In genomic region chr5:135024956-135025729, GRCh38 we compare ENCODE assay signal across 18 cellular contexts. TPM values are rescaled to one million over a fixed set of nuclear protein-coding genes. Genes with fewer than 3 reads are reported as not detected.
A peak's percentile ranks its signal among the peaks of the same experiment; 100 is the strongest.
DNase-seq lines count a peak whose midpoint lies in the region; ATAC-seq and TF ChIP-seq lines count a peak whose summit lies in the region.
"Had no signal": no experiment of that assay in that cellular context is flagged by ENCODE, and none has a peak within 500 bp of the region (broad histone marks: within the 10 kb centered on the region; RNA-seq: fewer than 3 reads in every experiment).

No MANE protein-coding gene starts in this region.

- peak; percentile 17 for TF ChIP-seq CTCF in epithelial cell of esophagus (IDR thresholded peaks at IDR 0.05; ENCODE audit: insufficient read depth, low read depth, low read length, missing control alignments)

- no peak overlapping the region for H3K27ac ChIP-seq in CD8-positive, alpha-beta memory T cell (ENCODE audit: low read depth, low read length)
- H3K27ac ChIP-seq: BLaER1, heart left ventricle had no signal

- H3K4me1 ChIP-seq in CD8-positive, alpha-beta memory T cell (ENCODE audit: insufficient read depth, low read length), result no peaks in the 10 kb centered on the region
- H3K4me1 ChIP-seq: BLaER1 had no signal

- H3K4me1 Mint-ChIP-seq in CD8-positive, alpha-beta memory T cell, result peaks cover 5 to 17% (median 6%) of the 10 kb centered on the region in 3 donors

- no peak for ATAC-seq in HG02970 (IDR thresholded peaks at IDR 0.05; ENCODE audit: low FRiP score, unreplicated experiment)
- ATAC-seq: heart left ventricle; left colon; stimulated activated naive CD8-positive, alpha-beta T cell treated with anti-CD3 and anti-CD28 coated beads, Interleukin-15, amount 100 ng/mL, for 72 hours had no signal

- POLR2A ChIA-PET in CD8-positive, alpha-beta memory T cell (lab: Charles Lee), result no interaction called here

- H3K27me3 Mint-ChIP-seq in CD8-positive, alpha-beta memory T cell, result peaks cover 24 to 43% of the 10 kb centered on the region in 2 donors

- H3K36me3 ChIP-seq in MG63, result peaks cover 88% of the 10 kb centered on the region
- H3K36me3 ChIP-seq in CD8-positive, alpha-beta memory T cell (ENCODE audit: insufficient read depth, low read length), result no peaks in the 10 kb centered on the region
- H3K36me3 ChIP-seq: BLaER1, heart left ventricle had no signal

- H3K4me3 ChIP-seq in MG63 (no peak overlapping the region), epithelial cell of esophagus (ENCODE audit: low read length) (no peak overlapping the region)
- no peak overlapping the region for H3K4me3 ChIP-seq in CD8-positive, alpha-beta memory T cell (ENCODE audit: low read length)
- H3K4me3 ChIP-seq: BLaER1, heart left ventricle had no signal

- no peaks in the 10 kb centered on the region for H3K27me3 ChIP-seq in MG63
- peaks cover 2% of the 10 kb centered on the region for H3K27me3 ChIP-seq in CD8-positive, alpha-beta memory T cell (ENCODE audit: insufficient read depth, low read length, poor library complexity, severe bottlenecking)

- CTCF ChIA-PET in CD8-positive, alpha-beta memory T cell (lab: Charles Lee), result no interaction called here

- peaks cover 0 to 3% (median 0%) of the 10 kb centered on the region in 3 donors for H3K36me3 Mint-ChIP-seq in CD8-positive, alpha-beta memory T cell

- H3K9me3 ChIP-seq in MG63, result no peaks in the 10 kb centered on the region; the same call in 1 of the 2 replicates
- H3K9me3 ChIP-seq in CD8-positive, alpha-beta memory T cell (ENCODE audit: low read length), result no peaks in the 10 kb centered on the region
- H3K9me3 ChIP-seq: heart left ventricle had no signal

- no peak overlapping the region for H3K4me3 Mint-ChIP-seq in CD8-positive, alpha-beta memory T cell
- H3K4me3 Mint-ChIP-seq: stimulated activated naive CD8-positive, alpha-beta T cell treated with anti-CD3 and anti-CD28 coated beads, Interleukin-15, amount 100 ng/mL, for 72 hours had no signal

- H3K27ac Mint-ChIP-seq in CD8-positive, alpha-beta memory T cell, result no peak overlapping the region
- H3K27ac Mint-ChIP-seq: stimulated activated naive CD8-positive, alpha-beta T cell treated with anti-CD3 and anti-CD28 coated beads, Interleukin-15, amount 100 ng/mL, for 72 hours had no signal

- DNase-seq in ELF-1 (ENCODE audit: low read depth, low spot score) (peak; percentile 11), MG63 (peak; percentile 59), epithelial cell of esophagus (ENCODE audit: low read depth) (peak; percentile 97), renal cortical epithelial cell (ENCODE audit: low read depth) (peak; percentile 32), NCI-H2029 (lab: John Stamatoyannopoulos, UW) (no peak)
- no peak for DNase-seq in CD8-positive, alpha-beta memory T cell
- DNase-seq: activated effector memory CD4-positive, alpha-beta T cell treated with Interleukin-2 at 50 U/mL for 16 hours; dermis blood vessel endothelial cell; DMS79; NCI-H187; stimulated activated CD4-positive, alpha-beta T cell treated with anti-CD3 and anti-CD28 coated beads, Interleukin-12 subunit alpha, Interleukin-12 subunit beta, amount 100 ng/mL, for 4 hours; stimulated activated naive CD8-positive, alpha-beta T cell treated with anti-CD3 and anti-CD28 coated beads, Interleukin-15, amount 100 ng/mL, for 72 hours; T-helper 1 cell had no signal

- H3K9me3 Mint-ChIP-seq in CD8-positive, alpha-beta memory T cell, result peaks cover 0 to 3% (median 0%) of the 10 kb centered on the region in 5 donors
- H3K9me3 Mint-ChIP-seq: stimulated activated naive CD8-positive, alpha-beta T cell treated with anti-CD3 and anti-CD28 coated beads, Interleukin-15, amount 100 ng/mL, for 72 hours had no signal

RNA-seq across cellular contexts. Expression of gene PITX1, which starts 8.9 kb away (rescaled TPM):
- total RNA-seq in MG63 (2014; rRNA removed; shearing (Covaris generic); ENCODE audit: low replicate concordance), result 217 and 372 TPM in 2 replicates
- 0.55 and 1.4 TPM in 2 replicates for total RNA-seq in renal cortical epithelial cell
- total RNA-seq in CD8-positive, alpha-beta memory T cell, result not detected
- not detected for polyA plus RNA-seq in CD8-positive, alpha-beta memory T cell

RNA-seq across cellular contexts. Expression of gene CATSPER3, which starts 57.4 kb away (rescaled TPM):
- total RNA-seq in MG63 (2014; rRNA removed; shearing (Covaris generic); ENCODE audit: low replicate concordance), result 0.59 and 1.5 TPM in 2 replicates
- total RNA-seq in renal cortical epithelial cell, result 0.10 TPM in 1 of 2 replicates, not detected in the other
- total RNA-seq in CD8-positive, alpha-beta memory T cell, result under 1 TPM; 0.18 to 0.29 TPM
- 0.36 TPM for polyA plus RNA-seq in CD8-positive, alpha-beta memory T cell
- total RNA-seq: myocyte had no signal

Comparison
In these comparisons a context has a peak if more than half of its experiments do, and no peak if none do; other contexts are left out.
1. DNase-seq: peak in ELF-1 (single experiment), MG63 (single experiment), epithelial cell of esophagus (single experiment) and renal cortical epithelial cell (single experiment); none in CD8-positive, alpha-beta memory T cell (0 of 5) and NCI-H2029 (single experiment).
2. RNA of gene PITX1, which starts 8.9 kb away (total RNA-seq): 217 to 372 TPM in MG63; 0.55 to 1.4 TPM in renal cortical epithelial cell and not detected in CD8-positive, alpha-beta memory T cell; every median in the first group is over 10 times any median in the second.